Comparison of ENCODE assay signal across 13 cellular contexts in genomic region chr9:137487454-137488329, GRCh38. TPM values are rescaled to one million over a fixed set of nuclear protein-coding genes. Genes with fewer than 3 reads are reported as not detected.
DNase-seq lines count a peak whose midpoint lies in the region; ATAC-seq, FAIRE-seq and TF ChIP-seq lines count a peak whose summit lies in the region.
"Had no signal": no experiment of that assay in that cellular context is flagged by ENCODE, and none has a peak within 500 bp of the region (broad histone marks: within the 10 kb centered on the region; RNA-seq: fewer than 3 reads in every experiment).

No MANE protein-coding gene starts in this region.

- H3K4me3 ChIP-seq in SK-N-SH (ENCODE audit: low read depth in 2 of 2, low read length in 1 of 2), result no peak overlapping the region
- H3K4me3 ChIP-seq in small intestine (ENCODE audit: low read depth in 1 of 2, low read length in 2 of 2), result no peak overlapping the region
- H3K4me3 ChIP-seq: ascending aorta, testis had no signal

- WGBS in SK-N-SH (ENCODE audit: low lambda C conversion rate), result 80% methylated on average over 32 of the region's 41 CpGs
- 19 to 61% (median 34%) methylated on average over 41 of the region's 41 CpGs for WGBS in small intestine, 3 donors

- no peak overlapping the region for H3K4me2 ChIP-seq in SK-N-SH

- no peak overlapping the region for H2AFZ ChIP-seq in SK-N-SH (ENCODE audit: low read depth)

- H3K27me3 ChIP-seq in SK-N-SH (ENCODE audit: insufficient read depth) (no peaks in the 10 kb centered on the region), small intestine (ENCODE audit: control insufficient read depth in 2 of 2, insufficient read depth in 2 of 2, low read length in 2 of 2) (no peaks in the 10 kb centered on the region)
- H3K27me3 ChIP-seq: ascending aorta, testis had no signal

- no peaks in the 10 kb centered on the region for H3K9me2 ChIP-seq in SK-N-SH

- no peaks in the 10 kb centered on the region for H3K36me3 ChIP-seq in SK-N-SH (replicated peaks in 1 of 2; ENCODE audit: control insufficient read depth in 1 of 2, insufficient read depth in 2 of 2, low read length in 1 of 2)
- H3K36me3 ChIP-seq in small intestine (ENCODE audit: control insufficient read depth in 2 of 2, insufficient read depth in 2 of 2, low read length in 2 of 2), result no peaks in the 10 kb centered on the region

- TF ChIP-seq CTCF in SK-N-SH (IDR thresholded peaks at IDR 0.05) (no peak), VCaP (conservative IDR thresholded peaks at IDR 0.05) (no peak)

- no peaks in the 10 kb centered on the region for H3F3A ChIP-seq in SK-N-SH (replicated peaks; ENCODE audit: insufficient read depth)

- H3K27ac ChIP-seq in SK-N-SH (ENCODE audit: low read depth in 2 of 2, low read length in 1 of 2) (no peak overlapping the region; a peak in 1 of 4 replicates), VCaP (peak overlapping the region; percentile 93), small intestine (ENCODE audit: low read depth in 1 of 2, low read length in 1 of 2) (no peak overlapping the region)
- H3K27ac ChIP-seq: ascending aorta, testis had no signal

- FAIRE-seq in small intestine (lab: Jason Lieb, UNC) (no peak), urothelium cell line (lab: Jason Lieb, UNC) (no peak)

- ATAC-seq in SK-N-SH treated with all-trans-retinoic acid at 6 μM for 48 hours, result no peak
- no peak for ATAC-seq in HG03196 (IDR thresholded peaks at IDR 0.05; ENCODE audit: unreplicated experiment)

- H3K9me3 ChIP-seq in SK-N-SH, result no peaks in the 10 kb centered on the region
- no peaks in the 10 kb centered on the region for H3K9me3 ChIP-seq in small intestine (ENCODE audit: control insufficient read depth, low read depth)
- H3K9me3 ChIP-seq: ascending aorta, testis had no signal

- CTCF ChIA-PET in SK-N-SH (lab: Yijun Ruan, JAX), result interaction anchor here (0.8 to 1.2 kb wide), 4 partner anchors 12 to 186 kb away, joined by 3 read pairs; partner anchors contain the start of genes EXD3, NOXA1 and NRARP

- POLR2A ChIA-PET in SK-N-SH (lab: Yijun Ruan, JAX), result interaction anchor here (0.9 to 1.4 kb wide), 2 partner anchors 28 to 65 kb away, joined by 3 read pairs; partner anchors contain the start of genes EXD3, NOXA1 and NSMF

- TF ChIP-seq EP300 in SK-N-SH (IDR thresholded peaks at IDR 0.05; ENCODE audit: borderline replicate concordance in 1 of 2, low read depth in 1 of 2, low read length in 1 of 2), result no peak

- H4K20me1 ChIP-seq in SK-N-SH (ENCODE audit: insufficient read depth), result no peaks in the 10 kb centered on the region

- DNase-seq in SK-N-SH (peak; percentile 48), NCI-H2029 treated with DMSO at 0.1 percent for 48 hours (lab: John Stamatoyannopoulos, UW) (peak; percentile 22), small intestine (peak; percentile 37), urothelium cell line (ENCODE audit: low spot score) (no peak), amniotic stem cell (lab: John Stamatoyannopoulos, UW) (no peak)
- DNase-seq: activated CD4-positive, alpha-beta T cell treated with anti-CD3 and anti-CD28 coated beads, Interleukin-2, amount 10 ng/mL, durations not matched to agents 7 days and 5 days; HCEC 1CT; stimulated activated CD4-positive, alpha-beta T cell treated with anti-CD3 and anti-CD28 coated beads, Interleukin-12 subunit alpha, Interleukin-12 subunit beta, amount 100 ng/mL, for 4 hours; testis had no signal

- no peak for TF ChIP-seq RAD21 in SK-N-SH (IDR thresholded peaks at IDR 0.05; ENCODE audit: low read length)

- H3K4me1 ChIP-seq in SK-N-SH (ENCODE audit: control insufficient read depth in 1 of 2, insufficient read depth in 2 of 2, low read depth in 1 of 2, low read length in 1 of 2) (peaks cover 0 to 15% of the 10 kb centered on the region in 2 experiments; a peak in 1 of 4 replicates), small intestine (ENCODE audit: control insufficient read depth in 2 of 2, insufficient read depth in 1 of 2, low read depth in 1 of 2, low read length in 1 of 2) (no peaks in the 10 kb centered on the region)
- H3K4me1 ChIP-seq: ascending aorta, testis had no signal

- no peaks in the 10 kb centered on the region for H3K79me2 ChIP-seq in SK-N-SH (ENCODE audit: insufficient read depth)

- H3K9ac ChIP-seq in SK-N-SH, result no peak overlapping the region

TF ChIP-seq in SK-N-SH, 30 proteins besides CTCF, POLR2A, EP300 and RAD21 (continues in another document):
- TF ChIP-seq MEF2A (IDR thresholded peaks at IDR 0.05; ENCODE audit: borderline replicate concordance, low read depth) (no peak), USF1 (IDR thresholded peaks at IDR 0.05; ENCODE audit: borderline replicate concordance, low read depth) (no peak), PBX3 (IDR thresholded peaks at IDR 0.05) (no peak), NFIC (IDR thresholded peaks at IDR 0.05; ENCODE audit: borderline replicate concordance) (no peak), RCOR1 (IDR thresholded peaks at IDR 0.05; ENCODE audit: low read length) (no peak), MXI1 (IDR thresholded peaks at IDR 0.05; ENCODE audit: low read depth, low read length) (no peak)

TF ChIP-seq in SK-N-SH treated with all-trans-retinoic acid at 6 μM for 48 hours, 23 proteins besides CTCF, POLR2A, EP300 and RAD21 (continues in another document):
- TF ChIP-seq ZNF8 (CRISPR knock-in tag; IDR thresholded peaks at IDR 0.05) (no peak), ZFP3 (CRISPR knock-in tag; IDR thresholded peaks at IDR 0.05) (no peak), CSRNP3 (CRISPR knock-in tag; IDR thresholded peaks at IDR 0.05) (no peak), TOX (CRISPR knock-in tag; IDR thresholded peaks at IDR 0.05; ENCODE audit: borderline replicate concordance) (no peak), ISL1 (CRISPR knock-in tag; IDR thresholded peaks at IDR 0.05) (no peak), GLIS3 (CRISPR knock-in tag; IDR thresholded peaks at IDR 0.05) (no peak), CREB5 (CRISPR knock-in tag; IDR thresholded peaks at IDR 0.05; ENCODE audit: low read depth) (no peak), SNAI2 (CRISPR knock-in tag; IDR thresholded peaks at IDR 0.05) (no peak), PATZ1 (CRISPR knock-in tag; IDR thresholded peaks at IDR 0.05; ENCODE audit: borderline replicate concordance) (no peak), TCF4 (CRISPR knock-in tag; IDR thresholded peaks at IDR 0.05; ENCODE audit: borderline replicate concordance) (no peak), ZNF70 (CRISPR knock-in tag; IDR thresholded peaks at IDR 0.05) (no peak), OSR1 (CRISPR knock-in tag; IDR thresholded peaks at IDR 0.05) (no peak), ESRRG (CRISPR knock-in tag; IDR thresholded peaks at IDR 0.05) (no peak), PPARA (CRISPR knock-in tag; IDR thresholded peaks at IDR 0.05; ENCODE audit: borderline replicate concordance) (no peak)

RNA-seq across cellular contexts. Expression of gene NSMF, which starts 28.6 kb away (rescaled TPM):
- polyA plus RNA-seq in SK-N-SH (2012; rRNA removed), result 58.6 and 58.8 TPM in 2 replicates
- polyA plus RNA-seq in SK-N-SH (2012; cell fraction: cytosol; rRNA removed), result 23.7 and 36.2 TPM in 2 replicates
- polyA plus RNA-seq in SK-N-SH (2012; cell fraction: nucleus; rRNA removed), result 185 and 220 TPM in 2 replicates
- polyA plus RNA-seq in small intestine, result 10 to 100 TPM; 34.0 to 76.9 (median 57.3) TPM

RNA-seq across cellular contexts. Expression of gene ENTPD8, which starts 46.5 kb away (rescaled TPM):
- polyA plus RNA-seq in SK-N-SH (2012; rRNA removed), result 0.18 and 0.30 TPM in 2 replicates
- 0.03 and 0.12 TPM in 2 replicates for polyA plus RNA-seq in SK-N-SH (2012; cell fraction: cytosol; rRNA removed)
- 2.2 and 2.6 TPM in 2 replicates for polyA plus RNA-seq in SK-N-SH (2012; cell fraction: nucleus; rRNA removed)
- polyA plus RNA-seq in small intestine, result 10 to 100 TPM; 15.9 to 85.4 (median 62.8) TPM

Comparison
In these comparisons a context has a peak if more than half of its experiments do, and no peak if none do; other contexts are left out.
1. DNase-seq: peak in SK-N-SH (single experiment), NCI-H2029 treated with DMSO at 0.1 percent for 48 hours (single experiment) and small intestine (single experiment); none in urothelium cell line (single experiment) and amniotic stem cell (single experiment).
2. RNA of gene ENTPD8, which starts 46.5 kb away (polyA plus RNA-seq): 15.9 to 85.4 TPM in small intestine; 0.03 to 2.6 TPM in SK-N-SH; every median in the first group is over 4 times any median in the second.